In genomic region chr7:139981533-139981932, GRCh38 we compare ENCODE assay signal across 17 cellular contexts.
"Had no signal": no experiment of that assay in that cellular context is flagged by ENCODE, and none has a peak within 500 bp of the region (broad histone marks: within the 10 kb centered on the region; RNA-seq: fewer than 3 reads in every experiment).

No MANE protein-coding gene starts in this region.

- H3K4me3 Mint-ChIP-seq: activated naive CD8-positive, alpha-beta T cell treated with anti-CD3 and anti-CD28 coated beads for 36 hours had no signal

- H3K9me3 ChIP-seq: body of pancreas, sigmoid colon, spleen, stomach, testis, upper lobe of left lung had no signal

- H3K27me3 ChIP-seq: body of pancreas, sigmoid colon, spleen, stomach, testis, upper lobe of left lung had no signal

- H3K36me3 ChIP-seq: sigmoid colon, stomach, upper lobe of left lung had no signal

- H3K27ac Mint-ChIP-seq: activated naive CD8-positive, alpha-beta T cell treated with anti-CD3 and anti-CD28 coated beads for 36 hours had no signal

- ATAC-seq: activated T-cell treated with anti-CD3 and anti-CD28 coated beads, Interleukin-2, amount 50 U/mL, for 4 hours; body of pancreas had no signal

- H3K4me1 ChIP-seq: body of pancreas, sigmoid colon, testis had no signal

- H3K36me3 Mint-ChIP-seq: activated naive CD8-positive, alpha-beta T cell treated with anti-CD3 and anti-CD28 coated beads for 36 hours had no signal

- H3K27ac ChIP-seq: body of pancreas, coronary artery, sigmoid colon, stomach, testis, upper lobe of left lung had no signal

- H3K27me3 Mint-ChIP-seq: activated naive CD8-positive, alpha-beta T cell treated with anti-CD3 and anti-CD28 coated beads for 36 hours had no signal

- H3K9me3 Mint-ChIP-seq: activated naive CD8-positive, alpha-beta T cell treated with anti-CD3 and anti-CD28 coated beads for 36 hours; activated T-cell treated with anti-CD3 and anti-CD28 coated beads, Interleukin-2, amount 50 U/mL, for 4 hours had no signal

- H3K4me3 ChIP-seq: body of pancreas, coronary artery, sigmoid colon, stomach, testis, upper lobe of left lung had no signal

- DNase-seq: activated CD4-positive, alpha-beta T cell treated with anti-CD3 and anti-CD28 coated beads, Interleukin-2, amount 50 U/mL, for 4 hours; activated gamma-delta T cell; activated naive CD8-positive, alpha-beta T cell treated with anti-CD3 and anti-CD28 coated beads for 36 hours; activated T-cell treated with anti-CD3 and anti-CD28 coated beads, Interleukin-2, amount 50 U/mL, for 4 hours; amygdala; body of pancreas; caudate nucleus; effector CD4-positive, alpha-beta T cell; foreskin fibroblast; glutamatergic neuron; mesendoderm; sigmoid colon; spleen; stomach; testis; upper lobe of left lung had no signal
